1 cellular context compared by ENCODE assay signal in the genomic region with DNA sequence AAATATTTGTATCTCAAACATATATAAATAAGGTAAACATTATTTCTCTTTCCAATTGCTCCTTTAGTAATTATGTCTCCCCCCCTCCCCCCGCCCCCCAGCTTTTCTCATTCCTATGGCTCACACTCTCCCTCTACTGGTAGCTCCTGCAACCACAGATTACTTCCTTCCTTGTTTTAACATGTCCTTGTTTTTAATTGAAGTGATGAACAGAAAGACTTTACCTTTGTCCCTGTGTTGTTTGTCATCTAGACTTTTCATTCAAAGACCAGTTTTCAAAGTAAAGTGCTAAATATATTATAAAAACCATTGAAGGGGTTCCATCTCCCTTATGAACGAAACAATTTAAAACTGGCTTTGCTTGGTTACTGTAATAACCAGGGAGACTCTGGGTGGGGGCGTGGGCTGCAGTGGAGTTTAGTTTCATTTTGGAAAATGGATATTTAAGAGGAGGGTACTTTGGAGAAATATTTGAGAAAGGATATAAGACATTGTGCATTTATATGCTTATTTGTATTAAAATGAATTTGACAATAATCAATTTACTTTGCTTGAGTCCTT.
TF ChIP-seq lines count a peak whose summit lies in the region.

No MANE protein-coding gene starts in this region.

TF ChIP-seq in K562, 482 proteins besides CTCF, POLR2A, EP300 and RAD21 (continued from another document):
- TF ChIP-seq SMARCA4 (IDR thresholded peaks at IDR 0.05) (no peak), POLR2AphosphoS2 (IDR thresholded peaks at IDR 0.05; ENCODE audit: low read length) (no peak), SPI1 (IDR thresholded peaks at IDR 0.05; ENCODE audit: borderline replicate concordance, low read depth, low read length) (peak; percentile 61; the same call in 1 of the 2 replicates), KLF10 (CRISPR knock-in tag; IDR thresholded peaks at IDR 0.05) (no peak), ZNF324 (CRISPR knock-in tag; IDR thresholded peaks at IDR 0.05) (no peak), MAZ (CRISPR knock-in tag; conservative IDR thresholded peaks at IDR 0.05 in 1 of 2, IDR thresholded peaks at IDR 0.05 in 1 of 2) (peak in 1 of 2 experiments; percentile 64; a peak in 1 of 4 replicates)
- TF ChIP-seq, protein P1, sequence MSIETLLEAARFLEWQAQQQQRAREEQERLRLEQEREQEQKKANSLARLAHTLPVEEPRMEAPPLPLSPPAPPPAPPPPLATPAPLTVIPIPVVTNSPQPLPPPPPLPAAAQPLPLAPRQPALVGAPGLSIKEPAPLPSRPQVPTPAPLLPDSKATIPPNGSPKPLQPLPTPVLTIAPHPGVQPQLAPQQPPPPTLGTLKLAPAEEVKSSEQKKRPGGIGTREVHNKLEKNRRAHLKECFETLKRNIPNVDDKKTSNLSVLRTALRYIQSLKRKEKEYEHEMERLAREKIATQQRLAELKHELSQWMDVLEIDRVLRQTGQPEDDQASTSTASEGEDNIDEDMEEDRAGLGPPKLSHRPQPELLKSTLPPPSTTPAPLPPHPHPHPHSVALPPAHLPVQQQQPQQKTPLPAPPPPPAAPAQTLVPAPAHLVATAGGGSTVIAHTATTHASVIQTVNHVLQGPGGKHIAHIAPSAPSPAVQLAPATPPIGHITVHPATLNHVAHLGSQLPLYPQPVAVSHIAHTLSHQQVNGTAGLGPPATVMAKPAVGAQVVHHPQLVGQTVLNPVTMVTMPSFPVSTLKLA (conservative IDR thresholded peaks at IDR 0.05): no peak
- TF ChIP-seq, protein P2, sequence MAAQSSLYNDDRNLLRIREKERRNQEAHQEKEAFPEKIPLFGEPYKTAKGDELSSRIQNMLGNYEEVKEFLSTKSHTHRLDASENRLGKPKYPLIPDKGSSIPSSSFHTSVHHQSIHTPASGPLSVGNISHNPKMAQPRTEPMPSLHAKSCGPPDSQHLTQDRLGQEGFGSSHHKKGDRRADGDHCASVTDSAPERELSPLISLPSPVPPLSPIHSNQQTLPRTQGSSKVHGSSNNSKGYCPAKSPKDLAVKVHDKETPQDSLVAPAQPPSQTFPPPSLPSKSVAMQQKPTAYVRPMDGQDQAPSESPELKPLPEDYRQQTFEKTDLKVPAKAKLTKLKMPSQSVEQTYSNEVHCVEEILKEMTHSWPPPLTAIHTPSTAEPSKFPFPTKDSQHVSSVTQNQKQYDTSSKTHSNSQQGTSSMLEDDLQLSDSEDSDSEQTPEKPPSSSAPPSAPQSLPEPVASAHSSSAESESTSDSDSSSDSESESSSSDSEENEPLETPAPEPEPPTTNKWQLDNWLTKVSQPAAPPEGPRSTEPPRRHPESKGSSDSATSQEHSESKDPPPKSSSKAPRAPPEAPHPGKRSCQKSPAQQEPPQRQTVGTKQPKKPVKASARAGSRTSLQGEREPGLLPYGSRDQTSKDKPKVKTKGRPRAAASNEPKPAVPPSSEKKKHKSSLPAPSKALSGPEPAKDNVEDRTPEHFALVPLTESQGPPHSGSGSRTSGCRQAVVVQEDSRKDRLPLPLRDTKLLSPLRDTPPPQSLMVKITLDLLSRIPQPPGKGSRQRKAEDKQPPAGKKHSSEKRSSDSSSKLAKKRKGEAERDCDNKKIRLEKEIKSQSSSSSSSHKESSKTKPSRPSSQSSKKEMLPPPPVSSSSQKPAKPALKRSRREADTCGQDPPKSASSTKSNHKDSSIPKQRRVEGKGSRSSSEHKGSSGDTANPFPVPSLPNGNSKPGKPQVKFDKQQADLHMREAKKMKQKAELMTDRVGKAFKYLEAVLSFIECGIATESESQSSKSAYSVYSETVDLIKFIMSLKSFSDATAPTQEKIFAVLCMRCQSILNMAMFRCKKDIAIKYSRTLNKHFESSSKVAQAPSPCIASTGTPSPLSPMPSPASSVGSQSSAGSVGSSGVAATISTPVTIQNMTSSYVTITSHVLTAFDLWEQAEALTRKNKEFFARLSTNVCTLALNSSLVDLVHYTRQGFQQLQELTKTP (IDR thresholded peaks at IDR 0.05; ENCODE audit: low read depth in 1 of 2, partially characterized antibody in 2 of 2): no peak
